ENCODE assay signal across 10 cellular contexts in genomic region chr3:126959921-126960603, GRCh38. TPM values are rescaled to one million over a fixed set of nuclear protein-coding genes. Genes with fewer than 3 reads are reported as not detected.
DNase-seq lines count a peak whose midpoint lies in the region; ATAC-seq, FAIRE-seq and TF ChIP-seq lines count a peak whose summit lies in the region.
"Had no signal": no experiment of that assay in that cellular context is flagged by ENCODE, and none has a peak within 500 bp of the region (broad histone marks: within the 10 kb centered on the region; RNA-seq: fewer than 3 reads in every experiment).

No MANE protein-coding gene starts in this region.

- H2BK120ac ChIP-seq in H9 (ENCODE audit: low read depth, low read length, poor library complexity, severe bottlenecking): no peak overlapping the region

- H3K4me3 Mint-ChIP-seq in H9: no peak overlapping the region

- peaks cover 26% of the 10 kb centered on the region for H3K4me1 ChIP-seq in ACC112 (ENCODE audit: control insufficient read depth, insufficient read depth, low read length, unreplicated experiment)
- H3K4me1 ChIP-seq in H9 (ENCODE audit: insufficient read depth, low read length): no peaks in the 10 kb centered on the region
- H3K4me1 ChIP-seq in body of pancreas: peaks cover 16% of the 10 kb centered on the region

- no peaks in the 10 kb centered on the region for H3K9me3 ChIP-seq in H9 (ENCODE audit: control insufficient read depth, low read depth, low read length)
- H3K9me3 ChIP-seq in body of pancreas: no peaks in the 10 kb centered on the region

- intact Hi-C loops in body of pancreas (cut with DNase I): no loop called here

- H3K27me3 Mint-ChIP-seq in H9 (ENCODE audit: low read depth): no peaks in the 10 kb centered on the region

- ATAC-seq in body of pancreas: no peak
- no peak for ATAC-seq in HG03108 (IDR thresholded peaks at IDR 0.05; ENCODE audit: unreplicated experiment)

- H3K27ac ChIP-seq in ACC112 (ENCODE audit: low read depth, low read length) (peak overlapping the region; percentile 68; the same call in 1 of the 2 replicates), H9 (ENCODE audit: insufficient read length, low read depth, low read length) (no peak overlapping the region), body of pancreas (no peak overlapping the region)

- H3K27me3 ChIP-seq in ACC112 (ENCODE audit: insufficient read depth, low read length) (no peaks in the 10 kb centered on the region), H9 (ENCODE audit: insufficient read depth, low read length) (no peaks in the 10 kb centered on the region), body of pancreas (no peaks in the 10 kb centered on the region)

- no peaks in the 10 kb centered on the region; a peak in 1 of 7 replicates for H3K36me3 Mint-ChIP-seq in H9 (ENCODE audit: insufficient read depth in 1 of 3, low read depth in 3 of 3)

- no peak overlapping the region for H2BK5ac ChIP-seq in H9 (ENCODE audit: insufficient read length, low read length)

- DNase-seq in H9: peak; percentile 50
- DNase-seq in astrocyte of the cerebellum (ENCODE audit: low read depth): peak; percentile 27
- DNase-seq in islet precursor cell: peak; percentile 88
- no peak for DNase-seq in body of pancreas
- DNase-seq in GM12891 (ENCODE audit: insufficient read length, low spot score): no peak
- DNase-seq in SKM-1 (lab: John Stamatoyannopoulos, UW; ENCODE audit: unreplicated experiment): no peak
- DNase-seq: cortex of kidney, SW 1271 had no signal

- no peak overlapping the region for H4K5ac ChIP-seq in H9 (ENCODE audit: insufficient read length, low read depth, low read length)

- H3K27ac Mint-ChIP-seq in H9: peak overlapping the region; percentile 88 to 96 (median 95); a peak in 6 of 7 replicates

- no peak overlapping the region for H3K4me3 ChIP-seq in ACC112 (ENCODE audit: low read depth, low read length)
- H3K4me3 ChIP-seq in astrocyte of the cerebellum (ENCODE audit: low read depth, low read length): no peak overlapping the region
- H3K4me3 ChIP-seq in body of pancreas: no peak overlapping the region

- peak; percentile 44; the same call in 2 of the 3 replicates for TF ChIP-seq CTCF in H9 (conservative IDR thresholded peaks at IDR 0.05)
- TF ChIP-seq CTCF in astrocyte of the cerebellum (IDR thresholded peaks at IDR 0.05; ENCODE audit: low read depth, low read length, missing control alignments): peak; percentile 66
- no peak for TF ChIP-seq CTCF in body of pancreas (IDR thresholded peaks at IDR 0.05)

- H3K9me3 Mint-ChIP-seq in H9: no peaks in the 10 kb centered on the region

- no peak overlapping the region for H4K8ac ChIP-seq in H9 (replicated peaks; ENCODE audit: insufficient read length, low read depth, low read length)

- no peak overlapping the region for H3K56ac ChIP-seq in H9 (ENCODE audit: insufficient read length, low read depth, low read length)

- H3K4ac ChIP-seq in H9 (ENCODE audit: low read depth, low read length): no peak overlapping the region

- H4K20me1 ChIP-seq in H9 (ENCODE audit: control insufficient read depth, insufficient read depth, insufficient read length): no peaks in the 10 kb centered on the region

- no CpG with 5 or more reads among the region's 17 CpGs for WGBS in H9 (ENCODE audit: extremely low coverage, insufficient read length, low lambda C conversion rate)
- WGBS in body of pancreas, 2 donors: 83 to 86% methylated on average over 13 to 17 of the region's 17 CpGs

- no peak overlapping the region for H3K9ac ChIP-seq in H9 (ENCODE audit: extremely low read depth, insufficient read length, low read length)

- peaks cover 22 to 23% of the 10 kb centered on the region in 2 experiments for H3K4me1 Mint-ChIP-seq in H9

- H3K23me2 ChIP-seq in H9 (ENCODE audit: insufficient read length, low read depth, low read length, poor library complexity, severe bottlenecking): no peaks in the 10 kb centered on the region

- no peak overlapping the region for H4K91ac ChIP-seq in H9 (ENCODE audit: insufficient read length, low read depth, low read length)

- no peak overlapping the region for H3K23ac ChIP-seq in H9 (ENCODE audit: insufficient read length, low read depth, low read length)

- H3K36me3 ChIP-seq in ACC112 (ENCODE audit: insufficient read depth, low read length) (no peaks in the 10 kb centered on the region), body of pancreas (replicated peaks in 1 of 2; ENCODE audit: insufficient read depth in 1 of 2, low read depth in 2 of 2) (no peaks in the 10 kb centered on the region)

- H3K79me1 ChIP-seq in H9 (ENCODE audit: insufficient read depth, low read depth, low read length, poor library complexity, severe bottlenecking): no peaks in the 10 kb centered on the region

- H3K4me2 ChIP-seq in H9 (ENCODE audit: insufficient read depth, insufficient read length, low read length): no peak overlapping the region

- no peak for FAIRE-seq in GM12891 (lab: Jason Lieb, UNC)

- no peak overlapping the region for H2AK5ac ChIP-seq in H9 (ENCODE audit: insufficient read length, low read length)

- no peak overlapping the region for H2BK12ac ChIP-seq in H9 (ENCODE audit: insufficient read length, low read depth, low read length)

- H2BK15ac ChIP-seq in H9 (ENCODE audit: low read depth, low read length): no peak overlapping the region

- in situ Hi-C loops in astrocyte of the cerebellum (cut with HindIII; ENCODE audit: low sequenced_read_pairs): no loop called here

- no peak overlapping the region; the same call in 1 of the 2 replicates for H3K14ac ChIP-seq in H9 (ENCODE audit: insufficient read depth, low read length)

- H2BK20ac ChIP-seq in H9 (ENCODE audit: low read depth, low read length, poor library complexity, severe bottlenecking): no peak overlapping the region

- H3K79me2 ChIP-seq in ACC112 (ENCODE audit: control insufficient read depth, insufficient read depth, low read length, unreplicated experiment): no peaks in the 10 kb centered on the region
- no peaks in the 10 kb centered on the region for H3K79me2 ChIP-seq in H9 (ENCODE audit: insufficient read depth, low read length)

- H2AFZ ChIP-seq in ACC112 (ENCODE audit: low read length, unreplicated experiment) (no peak overlapping the region), H9 (ENCODE audit: low read length) (no peak overlapping the region)

- no peak overlapping the region for H3T11ph ChIP-seq in H9 (ENCODE audit: low read length)

- TF ChIP-seq POLR2A in body of pancreas (IDR thresholded peaks at IDR 0.05) (no peak), GM12891 (IDR thresholded peaks at IDR 0.05; ENCODE audit: low read depth, low read length) (no peak)

- H3K18ac ChIP-seq in H9 (ENCODE audit: insufficient read length, low read depth, low read length): no peak overlapping the region

TF ChIP-seq in GM12891, 5 proteins besides CTCF, POLR2A, EP300 and RAD21:
- no peak for TF ChIP-seq SPI1 (IDR thresholded peaks at IDR 0.05; ENCODE audit: low read depth, low read length)
- no peak for TF ChIP-seq POLR2AphosphoS5 (IDR thresholded peaks at IDR 0.05; ENCODE audit: low read depth, low read length)
- TF ChIP-seq POU2F2 (IDR thresholded peaks at IDR 0.05; ENCODE audit: low read depth, low read length): no peak
- no peak for TF ChIP-seq TAF1 (IDR thresholded peaks at IDR 0.05; ENCODE audit: low read depth, low read length)
- no peak for TF ChIP-seq PAX5 (IDR thresholded peaks at IDR 0.05; ENCODE audit: insufficient read depth, low read length, severe bottlenecking)

RNA-seq across cellular contexts. Expression of gene PLXNA1, which starts 22.9 kb away (rescaled TPM):
- total RNA-seq in H9 (2021) (39.6 and 42.1 TPM in 2 replicates), body of pancreas (10 to 100 TPM; 13.2 to 25.1 TPM)
- polyA plus RNA-seq in GM12891 (2012; ENCODE audit: low read depth, missing spikeins): 3.7 TPM

Comparison
In these comparisons a context has a peak if more than half of its experiments do, and no peak if none do; other contexts are left out.
1. DNase-seq: peak in H9 (single experiment), astrocyte of the cerebellum (single experiment) and islet precursor cell (single experiment); none in body of pancreas (0 of 4), GM12891 (single experiment) and SKM-1 (single experiment).
2. CTCF ChIP-seq: peak in H9 (single experiment) and astrocyte of the cerebellum (single experiment); none in body of pancreas (0 of 7).